ENCODE assay signal across 8 cellular contexts in genomic region chr2:113757059-113757657, GRCh38. TPM values are rescaled to one million over a fixed set of nuclear protein-coding genes. Genes with fewer than 3 reads are reported as not detected.
DNase-seq lines count a peak whose midpoint lies in the region; ATAC-seq and TF ChIP-seq lines count a peak whose summit lies in the region.

No MANE protein-coding gene starts in this region.

- TF ChIP-seq CTCF in WERI-Rb-1 (IDR thresholded peaks at IDR 0.05; ENCODE audit: low read depth, low read length): no peak
- TF ChIP-seq CTCF in fibroblast of villous mesenchyme (IDR thresholded peaks at IDR 0.05; ENCODE audit: insufficient read depth, low read depth, low read length): no peak

- DNase-seq in NCI-H1417 (lab: John Stamatoyannopoulos, UW) (peak in 2 of 3 experiments; percentile 22 to 66), NCI-H1417 treated with DMSO at 0.1 percent for 48 hours (lab: John Stamatoyannopoulos, UW) (no peak), WERI-Rb-1 (no peak), fibroblast of villous mesenchyme (ENCODE audit: low read depth) (no peak), sciatic nerve (ENCODE audit: low spot score) (no peak), iPS-NIHi11 (ENCODE audit: low spot score) (no peak)
- DNase-seq in effector CD8-positive, alpha-beta T cell (lab: John Stamatoyannopoulos, UW): no peak

- H3K27me3 ChIP-seq in WERI-Rb-1 (ENCODE audit: insufficient read depth, low read depth, severe bottlenecking): no peaks in the 10 kb centered on the region

- intact Hi-C loops in sciatic nerve (cut with DNase I): no loop called here

- H3K9me3 ChIP-seq in WERI-Rb-1 (ENCODE audit: severe bottlenecking): no peaks in the 10 kb centered on the region

- H3K4me3 ChIP-seq in WERI-Rb-1 (ENCODE audit: low read depth, low read length) (peak overlapping the region; percentile 97), fibroblast of villous mesenchyme (ENCODE audit: low read depth, low read length) (peak overlapping the region; percentile 95)

- peak overlapping the region; percentile 95 for H3K27ac ChIP-seq in WERI-Rb-1

- peaks cover 7% of the 10 kb centered on the region for H3K36me3 ChIP-seq in WERI-Rb-1

- ATAC-seq in sciatic nerve (peak; percentile 22), GM21515 (IDR thresholded peaks at IDR 0.05; ENCODE audit: unreplicated experiment) (no peak)

RNA-seq across cellular contexts. Expression of gene SLC35F5, which starts 0.7 kb away (rescaled TPM):
- total RNA-seq in fibroblast of villous mesenchyme (186 and 312 TPM in 2 replicates), sciatic nerve (56.1 TPM)

Comparison
In these comparisons a context has a peak if more than half of its experiments do, and no peak if none do; other contexts are left out.
1. DNase-seq: peak in NCI-H1417 (2 of 3); none in NCI-H1417 treated with DMSO at 0.1 percent for 48 hours (single experiment), WERI-Rb-1 (single experiment), fibroblast of villous mesenchyme (single experiment), sciatic nerve (single experiment), effector CD8-positive, alpha-beta T cell (single experiment) and iPS-NIHi11 (single experiment).